22 cellular contexts compared by ENCODE assay signal in the genomic region with DNA sequence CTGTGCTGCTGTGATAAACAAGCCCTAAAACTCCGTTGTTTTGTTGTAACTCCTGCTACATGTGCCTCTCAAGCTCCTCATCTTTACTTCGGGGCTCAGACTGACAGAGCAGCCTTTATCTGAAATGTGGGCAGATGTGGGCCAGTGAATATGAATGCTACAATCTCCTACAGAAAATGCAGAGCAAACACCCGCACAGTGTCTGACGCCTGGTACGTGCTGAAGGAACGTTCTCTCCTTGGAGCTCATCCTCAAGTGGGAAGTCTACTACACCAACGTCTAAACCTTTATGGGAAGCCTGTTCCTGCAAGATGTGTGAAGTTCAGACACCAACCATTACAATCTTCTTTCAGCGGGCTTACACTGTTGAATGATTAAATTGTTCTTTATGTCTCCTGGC.
DNase-seq lines count a peak whose midpoint lies in the region; ATAC-seq, FAIRE-seq and TF ChIP-seq lines count a peak whose summit lies in the region.
"Had no signal": no experiment of that assay in that cellular context is flagged by ENCODE, and none has a peak within 500 bp of the region (broad histone marks: within the 10 kb centered on the region; RNA-seq: fewer than 3 reads in every experiment).

No MANE protein-coding gene starts in this region.

- H3K9me1 ChIP-seq in K562 (ENCODE audit: control insufficient read depth, insufficient read depth, low read length), result no peaks in the 10 kb centered on the region

- no peak for DNase-seq in GM23338 (ENCODE audit: low spot score)
- DNase-seq in K562 (ENCODE audit: extremely low read depth in 1 of 4, low spot score in 3 of 4), result no peak
- DNase-seq in sigmoid colon, result no peak
- DNase-seq: ACHN; BE2C; Calu3; CD4-positive, alpha-beta memory T cell; DMS79 treated with DMSO at 0.1 percent for 48 hours; EL; GM23248; H7; HFFc6 had no signal

- peaks cover 0 to 18% (median 13%) of the 10 kb centered on the region in 10 experiments; a peak in 14 of 20 replicates for H3K4me1 ChIP-seq in BLaER1 treated with 17β-estradiol and CSF1 and Interleukin-3, amounts not matched to agents 10 nM and 100 nM
- H3K4me1 ChIP-seq in GM23338 (ENCODE audit: insufficient read depth) (no peaks in the 10 kb centered on the region), K562 (replicated peaks in 1 of 2; ENCODE audit: control insufficient read depth in 2 of 2, insufficient read depth in 2 of 2, low read length in 2 of 2) (peaks cover 0 to 8% of the 10 kb centered on the region in 2 experiments; a peak in 1 of 5 replicates), sigmoid colon (peaks cover 0 to 11% (median 0%) of the 10 kb centered on the region in 4 donors)
- H3K4me1 ChIP-seq: BE2C had no signal

- FAIRE-seq in K562 (lab: Jason Lieb, UNC), result no peak
- FAIRE-seq: A204.1, GM12878, GM19239, HTR-8/SVneo had no signal

- H4K20me1 ChIP-seq in BLaER1 treated with 17β-estradiol and CSF1 and Interleukin-3, amounts not matched to agents 10 nM and 100 nM, result no peaks in the 10 kb centered on the region
- H4K20me1 ChIP-seq in GM23338 (replicated peaks; ENCODE audit: insufficient read depth) (no peaks in the 10 kb centered on the region), K562 (replicated peaks; ENCODE audit: control insufficient read depth, insufficient read depth, low read length) (no peaks in the 10 kb centered on the region)

- peaks cover 0 to 5% (median 0%) of the 10 kb centered on the region in 11 experiments; a peak in 1 of 22 replicates for H3K9me3 ChIP-seq in BLaER1 treated with 17β-estradiol and CSF1 and Interleukin-3, amounts not matched to agents 10 nM and 100 nM (replicated peaks in 1 of 11)
- no peaks in the 10 kb centered on the region for H3K9me3 ChIP-seq in K562 (replicated peaks; ENCODE audit: control insufficient read depth, insufficient read depth, low read depth, low read length)
- no peaks in the 10 kb centered on the region for H3K9me3 ChIP-seq in sigmoid colon
- H3K9me3 ChIP-seq: BE2C had no signal

- no TSS peak for BruUV-seq in K562 (replicated peaks; lab: Mats Ljungman, UMichigan)

- H3K79me2 ChIP-seq in GM23338 (replicated peaks; ENCODE audit: insufficient read depth), result no peaks in the 10 kb centered on the region
- H3K79me2 ChIP-seq in K562 (ENCODE audit: control insufficient read depth, insufficient read depth, low read length), result no peaks in the 10 kb centered on the region

- ATAC-seq in GM23338 (no peak), K562 (no peak), GM19023 (IDR thresholded peaks at IDR 0.05; ENCODE audit: unreplicated experiment) (no peak), HG03175 (IDR thresholded peaks at IDR 0.05; ENCODE audit: unreplicated experiment) (no peak)
- ATAC-seq: GM12878, HCT116 had no signal

- no peak overlapping the region for H3K4me3 Mint-ChIP-seq in GM23338
- H3K4me3 Mint-ChIP-seq: CD14-positive monocyte; CD4-positive, alpha-beta memory T cell; HFFc6; IgD-negative memory B cell had no signal

- H2AFZ ChIP-seq in GM23338, result peak overlapping the region; percentile 43; the same call in 1 of the 2 replicates
- peak overlapping the region; percentile 44; the same call in 1 of the 2 replicates for H2AFZ ChIP-seq in K562 (ENCODE audit: low read depth, low read length)

- TF ChIP-seq POLR2A in K562 (conservative IDR thresholded peaks at IDR 0.05) (no peak), sigmoid colon (IDR thresholded peaks at IDR 0.05) (no peak)

- TF ChIP-seq EP300 in K562 (IDR thresholded peaks at IDR 0.05; ENCODE audit: low read length) (no peak), sigmoid colon (IDR thresholded peaks at IDR 0.05) (no peak)

- 0 out of 2 replicates have a peak, but pooled peaks cover 9% of the 10 kb centered on the region for H3K9me2 ChIP-seq in GM23338 (ENCODE audit: insufficient read depth)

- H3K27me3 ChIP-seq in BLaER1 treated with 17β-estradiol and CSF1 and Interleukin-3, amounts not matched to agents 10 nM and 100 nM, result no peaks in the 10 kb centered on the region
- H3K27me3 ChIP-seq in GM23338 (ENCODE audit: insufficient read depth) (no peaks in the 10 kb centered on the region), K562 (ENCODE audit: control insufficient read depth in 2 of 2, insufficient read depth in 2 of 2, low read length in 2 of 2) (no peaks in the 10 kb centered on the region), sigmoid colon (no peaks in the 10 kb centered on the region)
- H3K27me3 ChIP-seq: BE2C had no signal

- TF ChIP-seq RAD21 in K562 (CRISPR knock-in tag; conservative IDR thresholded peaks at IDR 0.05 in 1 of 2, IDR thresholded peaks at IDR 0.05 in 1 of 2), result no peak

- H3F3A ChIP-seq in GM23338 (replicated peaks; ENCODE audit: low read depth), result no peaks in the 10 kb centered on the region

- H3K36me3 ChIP-seq in BLaER1 treated with 17β-estradiol and CSF1 and Interleukin-3, amounts not matched to agents 10 nM and 100 nM, result no peaks in the 10 kb centered on the region
- no peaks in the 10 kb centered on the region for H3K36me3 ChIP-seq in GM23338 (ENCODE audit: insufficient read depth)
- H3K36me3 ChIP-seq in K562 (ENCODE audit: control insufficient read depth, insufficient read depth, low read length), result no peaks in the 10 kb centered on the region
- no peaks in the 10 kb centered on the region for H3K36me3 ChIP-seq in sigmoid colon
- H3K36me3 ChIP-seq: BE2C had no signal

- H3K4me1 Mint-ChIP-seq in GM23338, result no peaks in the 10 kb centered on the region
- H3K4me1 Mint-ChIP-seq: IgD-negative memory B cell had no signal

- POLR2A ChIA-PET in K562 (lab: Yijun Ruan, JAX), result interaction anchor here (0.6 kb wide), 1 partner anchor 16 kb away, joined by 3 read pairs; no protein-coding TSS in a partner anchor

- no peak overlapping the region for H3K27ac Mint-ChIP-seq in GM23338
- H3K27ac Mint-ChIP-seq: CD4-positive, alpha-beta memory T cell had no signal

- in situ Hi-C loops in K562 (cut with MboI), result no loop called here

- no peak overlapping the region for H3K27ac ChIP-seq in BLaER1 treated with 17β-estradiol and CSF1 and Interleukin-3, amounts not matched to agents 10 nM and 100 nM
- H3K27ac ChIP-seq in GM23338 (ENCODE audit: low read depth), result no peak overlapping the region
- no peak overlapping the region for H3K27ac ChIP-seq in K562 (ENCODE audit: extremely low read depth, low read depth, low read length)
- no peak overlapping the region for H3K27ac ChIP-seq in sigmoid colon
- H3K27ac ChIP-seq: GM23248 had no signal

- 43% methylated on average over 8 of the region's 8 CpGs for WGBS in K562 (ENCODE audit: insufficient coverage, low coverage, missing lambda C conversion rate)
- WGBS in sigmoid colon, 2 donors, result 80 to 92% methylated on average over 8 of the region's 8 CpGs

- no peaks in the 10 kb centered on the region for H3K36me3 Mint-ChIP-seq in GM23338 (ENCODE audit: low read depth)
- H3K36me3 Mint-ChIP-seq: CD14-positive monocyte; CD4-positive, alpha-beta memory T cell; IgD-negative memory B cell had no signal

- no peak overlapping the region for H3K9ac ChIP-seq in BLaER1 treated with 17β-estradiol and CSF1 and Interleukin-3, amounts not matched to agents 10 nM and 100 nM
- H3K9ac ChIP-seq in K562 (ENCODE audit: insufficient read depth in 1 of 2, low read depth in 2 of 2, low read length in 2 of 2), result no peak overlapping the region
- H3K9ac ChIP-seq: GM23248 had no signal

- CTCF ChIA-PET in K562 (lab: Yijun Ruan, JAX; ENCODE audit: low intra/inter-chr PET ratio), result no interaction called here

- no peaks in the 10 kb centered on the region for H3K9me3 Mint-ChIP-seq in GM23338
- H3K9me3 Mint-ChIP-seq: CD4-positive, alpha-beta memory T cell had no signal

- H3K27me3 Mint-ChIP-seq in GM23338 (ENCODE audit: insufficient read depth, low read depth, poor library complexity), result peaks cover 2% of the 10 kb centered on the region

- TF ChIP-seq CTCF in GM23338 (conservative IDR thresholded peaks at IDR 0.05; ENCODE audit: low read depth in 2 of 2) (no peak), K562 (IDR thresholded peaks at IDR 0.05 in 2 of 3, conservative IDR thresholded peaks at IDR 0.05 in 1 of 3; ENCODE audit: insufficient read depth in 2 of 3, low read depth in 1 of 3, low read length in 3 of 3) (no peak), sigmoid colon (IDR thresholded peaks at IDR 0.05) (no peak)

- intact Hi-C loops in K562 (cut with micrococcal nuclease) (no loop called here), sigmoid colon (cut with DNase I) (no loop called here)

- no peak overlapping the region for H3K4me3 ChIP-seq in BLaER1 treated with 17β-estradiol and CSF1 and Interleukin-3, amounts not matched to agents 10 nM and 100 nM
- H3K4me3 ChIP-seq in GM23338, result no peak overlapping the region
- H3K4me3 ChIP-seq in K562, result no peak overlapping the region
- no peak overlapping the region for H3K4me3 ChIP-seq in sigmoid colon
- H3K4me3 ChIP-seq: GM12878, GM23248 had no signal

- H3K4me2 ChIP-seq in BLaER1 treated with 17β-estradiol and CSF1 and Interleukin-3, amounts not matched to agents 10 nM and 100 nM, result peak overlapping the region in 9 of 11 experiments; percentile 2 to 70 (median 59); a peak in 16 of 22 replicates
- H3K4me2 ChIP-seq in GM23338 (no peak overlapping the region), K562 (ENCODE audit: insufficient read depth, low read length) (no peak overlapping the region)

TF ChIP-seq in GM23338, 12 proteins besides CTCF, POLR2A, EP300 and RAD21:
- TF ChIP-seq EZH2phosphoT487 (IDR thresholded peaks at IDR 0.05; ENCODE audit: unreplicated experiment), result no peak

TF ChIP-seq in K562, 482 proteins besides CTCF, POLR2A, EP300 and RAD21:
- no peak for TF ChIP-seq ZNF354B (CRISPR knock-in tag; IDR thresholded peaks at IDR 0.05)
- TF ChIP-seq NR4A1 (CRISPR knock-in tag; IDR thresholded peaks at IDR 0.05), result no peak
- TF ChIP-seq NR4A1 (tag; IDR thresholded peaks at IDR 0.05), result no peak
TF ChIP-seq in K562: peak in this region for 0.

Comparison
In these comparisons a context has a peak if more than half of its experiments do, and no peak if none do; other contexts are left out.
1. H3K4me2 ChIP-seq: peak in BLaER1 treated with 17β-estradiol and CSF1 and Interleukin-3, amounts not matched to agents 10 nM and 100 nM (9 of 11); none in GM23338 (single experiment) and K562 (single experiment).